Comparison of ENCODE assay signal across 8 cellular contexts in genomic region chr11:606245-606644, GRCh38. TPM values are rescaled to one million over a fixed set of nuclear protein-coding genes. Genes with fewer than 3 reads are reported as not detected.
DNase-seq lines count a peak whose midpoint lies in the region; ATAC-seq and TF ChIP-seq lines count a peak whose summit lies in the region.
"Had no signal": no experiment of that assay in that cellular context is flagged by ENCODE, and none has a peak within 500 bp of the region (broad histone marks: within the 10 kb centered on the region; RNA-seq: fewer than 3 reads in every experiment).

No MANE protein-coding gene starts in this region.

- no TSS peak for BruUV-seq in mammary epithelial cell (replicated peaks; lab: Mats Ljungman, UMichigan)

- H3K27me3 ChIP-seq in mammary epithelial cell (ENCODE audit: insufficient read depth, low read length) (no peaks in the 10 kb centered on the region), liver (ENCODE audit: control insufficient read depth in 4 of 4, insufficient read depth in 4 of 4, low read length in 3 of 4) (no peaks in the 10 kb centered on the region)

- no peak overlapping the region for H3K27ac ChIP-seq in mammary epithelial cell (ENCODE audit: insufficient read depth, low read depth, low read length)
- H3K27ac ChIP-seq in liver (ENCODE audit: low read depth in 1 of 2, low read length in 2 of 2), result peak overlapping the region; percentile 1 to 39

- H3K9ac ChIP-seq in mammary epithelial cell (ENCODE audit: insufficient read depth, low read length) (no peak overlapping the region), liver (ENCODE audit: low read depth in 1 of 2, low read length in 2 of 2) (no peak overlapping the region)

- 40% methylated on average over 9 of the region's 19 CpGs for WGBS in mammary epithelial cell (ENCODE audit: low coverage, missing lambda C conversion rate)
- 46% methylated on average over 19 of the region's 19 CpGs for WGBS in liver

- H3K4me2 ChIP-seq in mammary epithelial cell (ENCODE audit: insufficient read depth, low read depth, low read length), result no peak overlapping the region

- TF ChIP-seq CTCF in mammary epithelial cell (conservative IDR thresholded peaks at IDR 0.05 in 1 of 2, IDR thresholded peaks at IDR 0.05 in 1 of 2; ENCODE audit: extremely low read depth in 1 of 2, insufficient read depth in 1 of 2, low read depth in 1 of 2, low read length in 2 of 2) (peak in 1 of 2 donors; percentile 3), liver (IDR thresholded peaks at IDR 0.05; ENCODE audit: low read depth, low read length, missing input control) (no peak)

- dilution Hi-C loops in mammary epithelial cell (cut with HindIII; ENCODE audit: low sequenced_read_pairs), result no loop called here

- H3K9me3 ChIP-seq in mammary epithelial cell (replicated peaks; ENCODE audit: insufficient read depth, low read length) (no peaks in the 10 kb centered on the region), liver (ENCODE audit: control insufficient read depth in 4 of 4, low read length in 3 of 4) (no peaks in the 10 kb centered on the region)

- no peaks in the 10 kb centered on the region for H4K20me1 ChIP-seq in mammary epithelial cell (ENCODE audit: insufficient read depth, low read length)

- H3K4me3 ChIP-seq in mammary epithelial cell (replicated peaks in 1 of 3; ENCODE audit: insufficient read depth in 1 of 3, low read depth in 2 of 3, low read length in 3 of 3) (no peak overlapping the region), liver (ENCODE audit: low read depth in 1 of 3, low read length in 3 of 3) (no peak overlapping the region)

- CTCF ChIA-PET in mammary epithelial cell (lab: Charles Lee; ENCODE audit: low non-redundant PET), result no interaction called here

- H3K36me3 ChIP-seq in mammary epithelial cell (ENCODE audit: insufficient read depth, low read length), result peaks cover 30% of the 10 kb centered on the region
- H3K36me3 ChIP-seq in liver (ENCODE audit: control insufficient read depth in 4 of 4, insufficient read depth in 3 of 4, low read depth in 1 of 4, low read length in 3 of 4), result peaks cover 34 to 65% (median 37%) of the 10 kb centered on the region in 4 donors

- H3K4me3 Mint-ChIP-seq in T-helper 2 cell treated with Interferon-gamma antibody and Interleukin-4, amounts not matched to agents 5 μg/mL and 100 μg/mL, for 36 hours, result no peak overlapping the region
- no peak overlapping the region for H3K4me3 Mint-ChIP-seq in effector memory CD8-positive, alpha-beta T cell
- H3K4me3 Mint-ChIP-seq: type B pancreatic cell had no signal

- H3K9me3 Mint-ChIP-seq in T-helper 2 cell treated with Interferon-gamma antibody and Interleukin-4, amounts not matched to agents 5 μg/mL and 100 μg/mL, for 36 hours, result no peaks in the 10 kb centered on the region
- H3K9me3 Mint-ChIP-seq in effector memory CD8-positive, alpha-beta T cell, result no peaks in the 10 kb centered on the region
- H3K9me3 Mint-ChIP-seq: activated naive CD4-positive, alpha-beta T cell treated with anti-CD3 and anti-CD28 coated beads, Interleukin-2, amount 50 U/mL, for 72 hours; type B pancreatic cell had no signal

- peaks cover 33% of the 10 kb centered on the region for H3K79me2 ChIP-seq in mammary epithelial cell (ENCODE audit: insufficient read depth, low read length)

- H3K36me3 Mint-ChIP-seq in T-helper 2 cell treated with Interferon-gamma antibody and Interleukin-4, amounts not matched to agents 5 μg/mL and 100 μg/mL, for 36 hours (ENCODE audit: low read depth), result peaks cover 52% of the 10 kb centered on the region
- peaks cover 74% of the 10 kb centered on the region for H3K36me3 Mint-ChIP-seq in effector memory CD8-positive, alpha-beta T cell (ENCODE audit: insufficient read depth)

- H2AFZ ChIP-seq in mammary epithelial cell (ENCODE audit: low read depth, low read length), result no peak overlapping the region

- H3K4me1 ChIP-seq in mammary epithelial cell (ENCODE audit: insufficient read depth, low read length) (peaks cover 18% of the 10 kb centered on the region), liver (ENCODE audit: control insufficient read depth in 4 of 4, insufficient read depth in 4 of 4, low read length in 3 of 4) (peaks cover 13 to 64% (median 29%) of the 10 kb centered on the region in 4 donors)

- no peak for ATAC-seq in effector memory CD8-positive, alpha-beta T cell (replicated peaks)
- ATAC-seq: activated naive CD4-positive, alpha-beta T cell treated with anti-CD3 and anti-CD28 coated beads, Interleukin-2, amount 50 U/mL, for 72 hours had no signal

- peak; percentile 13 for DNase-seq in Caki2 (ENCODE audit: low read depth)
- DNase-seq in mammary epithelial cell, result peak; percentile 89
- DNase-seq in T-helper 2 cell treated with Interferon-gamma antibody and Interleukin-4, amounts not matched to agents 5 μg/mL and 100 μg/mL, for 36 hours (ENCODE audit: low spot score), result no peak
- no peak for DNase-seq in effector memory CD8-positive, alpha-beta T cell
- no peak for DNase-seq in stimulated activated naive CD4-positive, alpha-beta T cell (lab: John Stamatoyannopoulos, UW)

- H3K27ac Mint-ChIP-seq in T-helper 2 cell treated with Interferon-gamma antibody and Interleukin-4, amounts not matched to agents 5 μg/mL and 100 μg/mL, for 36 hours, result no peak overlapping the region
- H3K27ac Mint-ChIP-seq in effector memory CD8-positive, alpha-beta T cell, result peak overlapping the region in 1 of 2 donors; percentile 55

- intact Hi-C loops in mammary epithelial cell (cut with micrococcal nuclease), result no loop called here

- peak in 1 of 2 donors; percentile 35 for TF ChIP-seq RAD21 in liver (IDR thresholded peaks at IDR 0.05)

- no peaks in the 10 kb centered on the region for H3K27me3 Mint-ChIP-seq in T-helper 2 cell treated with Interferon-gamma antibody and Interleukin-4, amounts not matched to agents 5 μg/mL and 100 μg/mL, for 36 hours (ENCODE audit: low read depth)
- H3K27me3 Mint-ChIP-seq in effector memory CD8-positive, alpha-beta T cell, result no peaks in the 10 kb centered on the region
- H3K27me3 Mint-ChIP-seq: type B pancreatic cell had no signal

- in situ Hi-C loops in Caki2 (cut with HindIII; ENCODE audit: low pct_unique_long_range_greater_than_20kb, low sequenced_read_pairs), result no loop called here
- in situ Hi-C loops in mammary epithelial cell (cut with MboI; ENCODE audit: low sequenced_read_pairs in 2 of 2), result no loop called here

- no peaks in the 10 kb centered on the region for H3K4me1 Mint-ChIP-seq in T-helper 2 cell treated with Interferon-gamma antibody and Interleukin-4, amounts not matched to agents 5 μg/mL and 100 μg/mL, for 36 hours (ENCODE audit: low read depth)
- H3K4me1 Mint-ChIP-seq in effector memory CD8-positive, alpha-beta T cell (ENCODE audit: low read depth in 2 of 2), result peaks cover 0 to 1% of the 10 kb centered on the region in 2 donors

TF ChIP-seq in liver, 16 proteins besides CTCF, POLR2A, EP300 and RAD21 (continues in another document):
- no peak for TF ChIP-seq GABPA (IDR thresholded peaks at IDR 0.05 in 1 of 2, conservative IDR thresholded peaks at IDR 0.05 in 1 of 2)
- TF ChIP-seq, protein P1, sequence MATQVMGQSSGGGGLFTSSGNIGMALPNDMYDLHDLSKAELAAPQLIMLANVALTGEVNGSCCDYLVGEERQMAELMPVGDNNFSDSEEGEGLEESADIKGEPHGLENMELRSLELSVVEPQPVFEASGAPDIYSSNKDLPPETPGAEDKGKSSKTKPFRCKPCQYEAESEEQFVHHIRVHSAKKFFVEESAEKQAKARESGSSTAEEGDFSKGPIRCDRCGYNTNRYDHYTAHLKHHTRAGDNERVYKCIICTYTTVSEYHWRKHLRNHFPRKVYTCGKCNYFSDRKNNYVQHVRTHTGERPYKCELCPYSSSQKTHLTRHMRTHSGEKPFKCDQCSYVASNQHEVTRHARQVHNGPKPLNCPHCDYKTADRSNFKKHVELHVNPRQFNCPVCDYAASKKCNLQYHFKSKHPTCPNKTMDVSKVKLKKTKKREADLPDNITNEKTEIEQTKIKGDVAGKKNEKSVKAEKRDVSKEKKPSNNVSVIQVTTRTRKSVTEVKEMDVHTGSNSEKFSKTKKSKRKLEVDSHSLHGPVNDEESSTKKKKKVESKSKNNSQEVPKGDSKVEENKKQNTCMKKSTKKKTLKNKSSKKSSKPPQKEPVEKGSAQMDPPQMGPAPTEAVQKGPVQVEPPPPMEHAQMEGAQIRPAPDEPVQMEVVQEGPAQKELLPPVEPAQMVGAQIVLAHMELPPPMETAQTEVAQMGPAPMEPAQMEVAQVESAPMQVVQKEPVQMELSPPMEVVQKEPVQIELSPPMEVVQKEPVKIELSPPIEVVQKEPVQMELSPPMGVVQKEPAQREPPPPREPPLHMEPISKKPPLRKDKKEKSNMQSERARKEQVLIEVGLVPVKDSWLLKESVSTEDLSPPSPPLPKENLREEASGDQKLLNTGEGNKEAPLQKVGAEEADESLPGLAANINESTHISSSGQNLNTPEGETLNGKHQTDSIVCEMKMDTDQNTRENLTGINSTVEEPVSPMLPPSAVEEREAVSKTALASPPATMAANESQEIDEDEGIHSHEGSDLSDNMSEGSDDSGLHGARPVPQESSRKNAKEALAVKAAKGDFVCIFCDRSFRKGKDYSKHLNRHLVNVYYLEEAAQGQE (IDR thresholded peaks at IDR 0.05), result peak; percentile 30

RNA-seq across cellular contexts. Expression of gene IRF7, which starts 9.5 kb away (rescaled TPM):
- total RNA-seq in Caki2 (2014; rRNA removed; shearing (Covaris generic); ENCODE audit: low replicate concordance), result 12.5 and 23.2 TPM in 2 replicates
- total RNA-seq in mammary epithelial cell (1 to 10 TPM; 1.0 to 4.4 TPM), liver (10 to 100 TPM; 15.7 to 62.4 TPM)
- polyA plus RNA-seq in mammary epithelial cell (1.4 TPM), liver (10 to 100 TPM; 23.8 to 50.3 TPM)
- polyA minus RNA-seq in mammary epithelial cell, result not detected

RNA-seq across cellular contexts. Expression of gene CDHR5, which starts 18.5 kb away (rescaled TPM):
- total RNA-seq in Caki2 (2014; rRNA removed; shearing (Covaris generic); ENCODE audit: low replicate concordance), result not detected in 2 replicates
- total RNA-seq in mammary epithelial cell (not detected), liver (10 to 100 TPM; 34.8 to 79.7 TPM)
- polyA plus RNA-seq in mammary epithelial cell (not detected), liver (10 to 100 TPM; 29.4 to 86.2 TPM)
- polyA minus RNA-seq in mammary epithelial cell, result not detected
- total RNA-seq: activated naive CD4-positive, alpha-beta T cell treated with anti-CD3 and anti-CD28 coated beads, Interleukin-2, amount 50 U/mL, for 72 hours had no signal

RNA-seq across cellular contexts. Expression of gene SCT, which starts 20.7 kb away (rescaled TPM):
- not detected in 2 replicates for total RNA-seq in Caki2 (2014; rRNA removed; shearing (Covaris generic); ENCODE audit: low replicate concordance)
- total RNA-seq in mammary epithelial cell, result not detected
- polyA plus RNA-seq in mammary epithelial cell, result not detected
- not detected for polyA minus RNA-seq in mammary epithelial cell
- not detected for total RNA-seq in liver
- not detected for polyA plus RNA-seq in liver
- total RNA-seq: activated naive CD4-positive, alpha-beta T cell treated with anti-CD3 and anti-CD28 coated beads, Interleukin-2, amount 50 U/mL, for 72 hours had no signal

RNA-seq across cellular contexts. Expression of gene PHRF1, which starts 30.0 kb away (rescaled TPM):
- 36.5 and 42.6 TPM in 2 replicates for total RNA-seq in Caki2 (2014; rRNA removed; shearing (Covaris generic); ENCODE audit: low replicate concordance)
- 10 to 100 TPM; 20.8 to 41.4 TPM for total RNA-seq in mammary epithelial cell
- polyA plus RNA-seq in mammary epithelial cell, result 15.6 TPM
- polyA minus RNA-seq in mammary epithelial cell, result 18.6 TPM
- 10 to 100 TPM; 22.4 to 25.2 TPM for total RNA-seq in liver
- 10 to 100 TPM in 1 of 2 donors, 1 to 10 TPM in 1; 2.4 to 15.1 TPM for polyA plus RNA-seq in liver

RNA-seq across cellular contexts. Expression of gene DRD4, which starts 30.8 kb away (rescaled TPM):
- not detected in 2 replicates for total RNA-seq in Caki2 (2014; rRNA removed; shearing (Covaris generic); ENCODE audit: low replicate concordance)
- total RNA-seq in mammary epithelial cell, result 1 to 10 TPM in 1 of 2 donors, not detected in 1; 1.3 TPM
- not detected for polyA plus RNA-seq in mammary epithelial cell
- not detected for polyA minus RNA-seq in mammary epithelial cell
- not detected for total RNA-seq in liver
- not detected for polyA plus RNA-seq in liver

Comparison
In these comparisons a context has a peak if more than half of its experiments do, and no peak if none do; other contexts are left out.
1. DNase-seq: peak in Caki2 (single experiment) and mammary epithelial cell (single experiment); none in T-helper 2 cell treated with Interferon-gamma antibody and Interleukin-4, amounts not matched to agents 5 μg/mL and 100 μg/mL, for 36 hours (single experiment), effector memory CD8-positive, alpha-beta T cell (0 of 3) and stimulated activated naive CD4-positive, alpha-beta T cell (0 of 6).
2. RNA of gene CDHR5, which starts 18.5 kb away (total RNA-seq): 34.8 to 79.7 TPM in liver; not detected in Caki2 and not detected in mammary epithelial cell; every median in the first group is over 10 times any median in the second.